In the genomic region with DNA sequence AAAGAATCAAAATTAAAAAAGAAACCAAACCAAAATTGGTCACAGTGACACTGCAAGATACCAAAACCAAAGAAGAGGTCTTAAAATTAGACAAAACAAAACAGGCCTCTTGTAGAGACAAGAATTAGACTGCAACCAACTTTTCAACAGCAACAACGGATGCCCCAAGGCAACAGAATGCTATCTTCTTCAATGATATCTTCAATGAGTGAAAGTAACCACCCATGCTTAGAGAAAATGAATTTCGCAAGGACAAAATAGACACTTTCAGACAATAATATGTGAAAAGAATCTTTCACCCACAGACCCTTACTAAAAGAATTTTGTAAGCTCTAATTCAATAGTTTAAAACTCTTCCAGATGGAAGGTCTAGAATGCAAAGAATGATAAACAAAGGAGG, we compare ENCODE assay signal across 25 cellular contexts. TPM values are rescaled to one million over a fixed set of nuclear protein-coding genes. Genes with fewer than 3 reads are reported as not detected.
DNase-seq lines count a peak whose midpoint lies in the region; ATAC-seq, FAIRE-seq and TF ChIP-seq lines count a peak whose summit lies in the region.
"Had no signal": no experiment of that assay in that cellular context is flagged by ENCODE, and none has a peak within 500 bp of the region (broad histone marks: within the 10 kb centered on the region; RNA-seq: fewer than 3 reads in every experiment).

No MANE protein-coding gene starts in this region.

- peak; percentile 17 for FAIRE-seq in GM12892 (lab: Jason Lieb, UNC)
- FAIRE-seq: A549, GM18507, H1 had no signal

- H3K4me3 Mint-ChIP-seq in T-helper 17 cell = no peak overlapping the region
- H3K4me3 Mint-ChIP-seq: CD14-positive monocyte; CD8-positive, alpha-beta memory T cell; IgD-negative memory B cell had no signal

- no peak for TF ChIP-seq CTCF in AG10803 (conservative IDR thresholded peaks at IDR 0.05; ENCODE audit: low read length)

- H3K36me3 Mint-ChIP-seq in T-helper 17 cell (ENCODE audit: low read depth) = peaks cover 5% of the 10 kb centered on the region

- no peak overlapping the region for H3K4me3 ChIP-seq in AG10803 (ENCODE audit: low read length)
- H3K4me3 ChIP-seq: A549 had no signal

- TF ChIP-seq POLR2A in GM12892 (IDR thresholded peaks at IDR 0.05; ENCODE audit: low read depth, low read length) = no peak

- peaks cover 7% of the 10 kb centered on the region for H3K4me1 Mint-ChIP-seq in T-helper 17 cell
- H3K4me1 Mint-ChIP-seq: CD14-positive monocyte had no signal

- peak overlapping the region; percentile 81 for H3K27ac Mint-ChIP-seq in T-helper 17 cell
- H3K27ac Mint-ChIP-seq: IgD-negative memory B cell had no signal

- H3K9me3 ChIP-seq in T-helper 17 cell (ENCODE audit: control insufficient read depth, low read length, poor library complexity, severe bottlenecking) = no peaks in the 10 kb centered on the region
- H3K9me3 ChIP-seq: A549, BE2C, SK-N-SH had no signal

- DNase-seq in AG10803 (ENCODE audit: low read depth) (peak; percentile 28), GM12892 (ENCODE audit: insufficient read length) (no peak), T-helper 17 cell (no peak), foreskin melanocyte (peak; percentile 69), HuH-7.5 (ENCODE audit: low spot score) (no peak), GOT3 (lab: John Stamatoyannopoulos, UW) (no peak)
- no peak for DNase-seq in NK-92 treated with Interleukin-12 subunit alpha and Interleukin-12 subunit beta, amount 100 ng/mL, for 24 hours (lab: John Stamatoyannopoulos, UW)
- DNase-seq: BE2C; CD8-positive, alpha-beta memory T cell; DMS153; DND-41; HCEC 1CT; MM.1S; NCI-H2029; NCI-H446 treated with DMSO at 0.1 percent for 48 hours; NCI-H526; NCI-H82; SHP77; SK-N-SH had no signal

- ATAC-seq in T-helper 17 cell = no peak
- ATAC-seq: A549, Panc1 had no signal

- no peaks in the 10 kb centered on the region for H3K27me3 Mint-ChIP-seq in T-helper 17 cell
- H3K27me3 Mint-ChIP-seq: CD8-positive, alpha-beta memory T cell; IgD-negative memory B cell had no signal

RNA-seq across cellular contexts. Expression of a gene that starts 41.7 kb away (rescaled TPM):
- 76.5 TPM for polyA plus RNA-seq in GM12892 (2012; ENCODE audit: missing spikeins)
- total RNA-seq in T-helper 17 cell = 10 to 100 TPM; 84.3 to 93.3 TPM

Comparison
In these comparisons a context has a peak if more than half of its experiments do, and no peak if none do; other contexts are left out.
1. DNase-seq: peak in AG10803 (single experiment) and foreskin melanocyte (single experiment); none in GM12892 (single experiment), T-helper 17 cell (0 of 3), HuH-7.5 (single experiment), NK-92 treated with Interleukin-12 subunit alpha and Interleukin-12 subunit beta, amount 100 ng/mL, for 24 hours (single experiment) and GOT3 (single experiment).